In genomic region chr16:3305109-3306068, GRCh38 we compare ENCODE assay signal across 9 cellular contexts. TPM values are rescaled to one million over a fixed set of nuclear protein-coding genes. Genes with fewer than 3 reads are reported as not detected.
DNase-seq lines count a peak whose midpoint lies in the region; ATAC-seq, FAIRE-seq and TF ChIP-seq lines count a peak whose summit lies in the region.
"Had no signal": no experiment of that assay in that cellular context is flagged by ENCODE, and none has a peak within 500 bp of the region (broad histone marks: within the 10 kb centered on the region; RNA-seq: fewer than 3 reads in every experiment).

TSS of gene TIGD7 (minus strand) at chr16:3305430. CDS start at chr16:3300614, 4,816 bp downstream.
TSS of gene ZNF75A (plus strand) at chr16:3305497. CDS start at chr16:3308429, 2,932 bp downstream.

- H3K9me3 Mint-ChIP-seq in activated CD8-positive, alpha-beta T cell treated with anti-CD3 and anti-CD28 coated beads for 36 hours = peaks cover 43% of the 10 kb centered on the region

- peak within 1 kb of the TSS; percentile 83 for H3K4me3 Mint-ChIP-seq in activated CD8-positive, alpha-beta T cell treated with anti-CD3 and anti-CD28 coated beads for 36 hours

- H3K36me3 ChIP-seq in BJ (ENCODE audit: control insufficient read depth, insufficient read depth, low read length) (peaks cover 8% of the 10 kb centered on the region), lung (ENCODE audit: control insufficient read depth in 2 of 2, insufficient read depth in 2 of 2, low read length in 2 of 2) (peaks cover 8 to 32% of the 10 kb centered on the region in 2 donors)

- peak within 1 kb of the TSS; percentile 90 for H3K27ac Mint-ChIP-seq in activated CD8-positive, alpha-beta T cell treated with anti-CD3 and anti-CD28 coated beads for 36 hours

- H3K4me3 ChIP-seq in BJ (ENCODE audit: low read depth, low read length) (peak within 1 kb of the TSS; percentile 60), lung (peak within 1 kb of the TSS; percentile 77)

- WGBS in lung, 2 donors = 1 to 2% methylated on average over 96 to 103 of the region's 103 CpGs

- TF ChIP-seq CTCF in BJ (IDR thresholded peaks at IDR 0.05; ENCODE audit: insufficient read depth, low read depth, low read length) (no peak), lung (IDR thresholded peaks at IDR 0.05; ENCODE audit: control extremely low read depth, extremely low read depth) (no peak)
- TF ChIP-seq CTCF in activated CD8-positive, alpha-beta T cell treated with anti-CD3 and anti-CD28 coated beads for 36 hours (IDR thresholded peaks at IDR 0.05) = peak; percentile 19

- H3K27me3 Mint-ChIP-seq in activated CD8-positive, alpha-beta T cell treated with anti-CD3 and anti-CD28 coated beads for 36 hours = no peaks in the 10 kb centered on the region

- CTCF ChIA-PET in BJ (lab: Yijun Ruan, JAX) = interaction anchor here (1.1 to 1.7 kb wide), 4 partner anchors 16 to 274 kb away, joined by 3 to 7 read pairs (median 4); no protein-coding TSS in a partner anchor
- CTCF ChIA-PET in activated CD8-positive, alpha-beta T cell treated with anti-CD3 and anti-CD28 coated beads for 36 hours (lab: Charles Lee) = interaction anchor here (0.9 to 1.6 kb wide), 4 partner anchors 38 to 127 kb away, joined by 3 to 9 read pairs (median 4); partner anchors contain the start of gene ZNF174

- DNase-seq in BJ (ENCODE audit: low read depth) (peak; percentile 47), GM19239 (ENCODE audit: insufficient read length, low spot score) (peak; percentile 81), NCI-H748 treated with DMSO at 0.1 percent for 48 hours (lab: John Stamatoyannopoulos, UW) (peak; percentile 71), ecto neural progenitor cell (ENCODE audit: low spot score) (peak; percentile 90), lung (ENCODE audit: low spot score) (peak; percentile 87)
- DNase-seq in activated CD8-positive, alpha-beta T cell treated with anti-CD3 and anti-CD28 coated beads for 36 hours = peak; percentile 87
- DNase-seq in stimulated activated CD4-positive, alpha-beta T cell treated with anti-CD3 and anti-CD28 coated beads, TNF-alpha, amount 100 ng/mL, for 1 hour (ENCODE audit: low read depth in 3 of 3, low spot score in 1 of 3) = peak; percentile 42 to 60 (median 58)

- peak within 1 kb of the TSS; percentile 92 to 97 for H3K27ac ChIP-seq in lung (ENCODE audit: low read depth in 1 of 2, low read length in 1 of 2)

- H3K9me3 ChIP-seq in lung (ENCODE audit: control insufficient read depth in 2 of 2, insufficient read depth in 1 of 2, low read length in 1 of 2) = peaks cover 2 to 44% of the 10 kb centered on the region in 2 donors

- POLR2A ChIA-PET in BJ (lab: Charles Lee) = no interaction called here
- POLR2A ChIA-PET in activated CD8-positive, alpha-beta T cell treated with anti-CD3 and anti-CD28 coated beads for 36 hours (lab: Charles Lee) = interaction anchor here (0.7 to 2.8 kb wide), 19 partner anchors 9 to 225 kb away, joined by 3 to 24 read pairs (median 4); partner anchors contain the start of genes NAA60, ZNF174, ZNF200 and ZNF263

- H3K36me3 Mint-ChIP-seq in activated CD8-positive, alpha-beta T cell treated with anti-CD3 and anti-CD28 coated beads for 36 hours (ENCODE audit: low read depth) = peaks cover 81% of the 10 kb centered on the region

- H3K27me3 ChIP-seq in BJ (ENCODE audit: control insufficient read depth, insufficient read depth, low read length) (no peaks in the 10 kb centered on the region), lung (ENCODE audit: control insufficient read depth, insufficient read depth) (no peaks in the 10 kb centered on the region)

- intact Hi-C loops in activated CD8-positive, alpha-beta T cell treated with anti-CD3 and anti-CD28 coated beads for 36 hours (cut with micrococcal nuclease) = no loop called here

- peaks cover 0 to 8% of the 10 kb centered on the region in 2 donors for H3K4me1 ChIP-seq in lung (ENCODE audit: control insufficient read depth in 2 of 2, insufficient read depth in 2 of 2, low read length in 2 of 2)

- ATAC-seq in HG03439 (IDR thresholded peaks at IDR 0.05; ENCODE audit: unreplicated experiment) (peak; percentile 92), lung (ENCODE audit: insufficient read depth, low FRiP score) (peak; percentile 95)
- ATAC-seq in activated CD8-positive, alpha-beta T cell treated with anti-CD3 and anti-CD28 coated beads for 36 hours = peak; percentile 97

- peak; percentile 69 for FAIRE-seq in GM19239 (lab: Jason Lieb, UNC)
- FAIRE-seq: colon had no signal

- H3K4me1 Mint-ChIP-seq in activated CD8-positive, alpha-beta T cell treated with anti-CD3 and anti-CD28 coated beads for 36 hours (ENCODE audit: low read depth) = peaks cover 23% of the 10 kb centered on the region

RNA-seq across cellular contexts. Expression of gene TIGD7, which starts in this region (rescaled TPM):
- polyA plus RNA-seq in BJ (2011; rRNA removed) = 2.0 and 3.7 TPM in 2 replicates
- polyA minus RNA-seq in BJ (2011; rRNA and poly(A)+ RNA removed) = 1.8 and 2.7 TPM in 2 replicates
- total RNA-seq in activated CD8-positive, alpha-beta T cell treated with anti-CD3 and anti-CD28 coated beads for 36 hours = 1 to 10 TPM; 4.0 to 4.7 TPM
- 10 to 100 TPM in 1 of 2 donors, 1 to 10 TPM in 1; 4.7 to 11.5 TPM for total RNA-seq in lung
- polyA plus RNA-seq in lung = 1 to 10 TPM; 2.9 to 3.1 TPM

RNA-seq across cellular contexts. Expression of gene ZNF75A, which starts in this region (rescaled TPM):
- polyA plus RNA-seq in BJ (2011; rRNA removed) (9.6 and 13.6 TPM in 2 replicates), lung (10 to 100 TPM; 11.3 to 19.0 TPM)
- 5.6 and 5.8 TPM in 2 replicates for polyA minus RNA-seq in BJ (2011; rRNA and poly(A)+ RNA removed)
- total RNA-seq in activated CD8-positive, alpha-beta T cell treated with anti-CD3 and anti-CD28 coated beads for 36 hours = 10 to 100 TPM; 21.2 to 21.7 TPM
- 10 to 100 TPM; 23.8 to 35.1 TPM for total RNA-seq in lung

Comparison
In these comparisons a context has a peak if more than half of its experiments do, and no peak if none do; other contexts are left out.
1. Peak in every context shown above with its lines: DNase-seq, ATAC-seq, H3K4me3 ChIP-seq and H3K27ac ChIP-seq.